Comparison of ENCODE assay signal across 9 cellular contexts in genomic region chr11:6251120-6251733, GRCh38. TPM values are rescaled to one million over a fixed set of nuclear protein-coding genes. Genes with fewer than 3 reads are reported as not detected.
DNase-seq lines count a peak whose midpoint lies in the region; ATAC-seq and TF ChIP-seq lines count a peak whose summit lies in the region.
"Had no signal": no experiment of that assay in that cellular context is flagged by ENCODE, and none has a peak within 500 bp of the region (broad histone marks: within the 10 kb centered on the region; RNA-seq: fewer than 3 reads in every experiment).

No MANE protein-coding gene starts in this region.

- H3K9me3 ChIP-seq in esophagus muscularis mucosa (no peaks in the 10 kb centered on the region), upper lobe of right lung (no peaks in the 10 kb centered on the region)

- POLR2A ChIA-PET in AG04449 (lab: Yijun Ruan, JAX), result interaction anchor here (1.0 to 2.2 kb wide), 2 partner anchors 69 to 112 kb away, joined by 3 to 6 read pairs; partner anchors contain the start of gene CAVIN3

- H3K27me3 Mint-ChIP-seq in naive B cell, result peaks cover 0 to 18% (median 0%) of the 10 kb centered on the region in 3 donors

- no peak overlapping the region for H3K27ac Mint-ChIP-seq in naive B cell

- ATAC-seq in HG02973 (IDR thresholded peaks at IDR 0.05; ENCODE audit: unreplicated experiment), result peak; percentile 73
- peak; percentile 34 to 52 for ATAC-seq in naive B cell (ENCODE audit: low read depth in 2 of 2)
- ATAC-seq in upper lobe of right lung, result peak; percentile 98

- peaks cover 0 to 10% (median 3%) of the 10 kb centered on the region in 7 donors for H3K9me3 Mint-ChIP-seq in naive B cell

- DNase-seq in AG04449 (ENCODE audit: low read depth, low spot score) (no peak), GM13976 (ENCODE audit: low spot score) (peak; percentile 70), NCI-H446 (lab: John Stamatoyannopoulos, UW) (peak; percentile 12 to 62), esophagus muscularis mucosa (ENCODE audit: extremely low spot score) (no peak), naive B cell (no peak), upper lobe of right lung (peak; percentile 80)
- DNase-seq in activated CD8-positive, alpha-beta memory T cell treated with anti-CD3 and anti-CD28 coated beads, Interleukin-2, amount 50 U/mL, for 4 hours, result peak; percentile 46

- H3K36me3 ChIP-seq in esophagus muscularis mucosa (no peaks in the 10 kb centered on the region), upper lobe of right lung (no peaks in the 10 kb centered on the region)

- no peak overlapping the region for H3K4me3 ChIP-seq in AG04449 (ENCODE audit: low read depth, low read length)
- H3K4me3 ChIP-seq in esophagus muscularis mucosa, result no peak overlapping the region
- H3K4me3 ChIP-seq in upper lobe of right lung, result no peak overlapping the region
- H3K4me3 ChIP-seq: skin epidermis had no signal

- peak overlapping the region; percentile 37 to 56 (median 49) for H3K27ac ChIP-seq in esophagus muscularis mucosa (replicated peaks in 1 of 4)
- H3K27ac ChIP-seq in upper lobe of right lung, result no peak overlapping the region

- 61% methylated on average over 6 of the region's 6 CpGs for WGBS in esophagus muscularis mucosa

- peak; percentile 94 for TF ChIP-seq CTCF in AG04449 (IDR thresholded peaks at IDR 0.05; ENCODE audit: insufficient read depth, low read length, missing control alignments)
- TF ChIP-seq CTCF in GM13976 (IDR thresholded peaks at IDR 0.05; ENCODE audit: borderline replicate concordance, control extremely low read depth, extremely low read depth, insufficient read depth, missing control alignments), result peak; percentile 55
- TF ChIP-seq CTCF in esophagus muscularis mucosa (IDR thresholded peaks at IDR 0.05), result peak; percentile 74 to 97 (median 81)
- TF ChIP-seq CTCF in upper lobe of right lung (IDR thresholded peaks at IDR 0.05), result peak; percentile 87

- no peaks in the 10 kb centered on the region for H3K4me1 Mint-ChIP-seq in naive B cell

- H3K4me1 ChIP-seq in esophagus muscularis mucosa (peaks cover 5 to 10% (median 7%) of the 10 kb centered on the region in 4 donors), upper lobe of right lung (no peaks in the 10 kb centered on the region)

- H3K4me3 Mint-ChIP-seq in naive B cell, result no peak overlapping the region

- peaks cover 0 to under 1% (median 0%) of the 10 kb centered on the region in 4 donors for H3K27me3 ChIP-seq in esophagus muscularis mucosa
- H3K27me3 ChIP-seq in upper lobe of right lung, result no peaks in the 10 kb centered on the region

- CTCF ChIA-PET in AG04449 (lab: Yijun Ruan, JAX), result interaction anchor here (0.6 to 14.3 kb wide), 40 partner anchors 8 to 504 kb away, joined by 3 to 494 read pairs (median 5); partner anchors contain the start of genes CAVIN3, CCKBR, CNGA4 and FHIP1B

- no peak for TF ChIP-seq POLR2A in esophagus muscularis mucosa (IDR thresholded peaks at IDR 0.05; ENCODE audit: low read depth)

- in situ Hi-C loops in GM13976 (cut with MboI; ENCODE audit: low sequenced_read_pairs, unreplicated experiment), result no loop called here

- intact Hi-C loops in esophagus muscularis mucosa (cut with DNase I) (loop anchor here (2.0 to 5.0 kb wide), 2 partner anchors 66 to 112 kb away; no protein-coding TSS in a partner anchor), upper lobe of right lung (cut with DNase I) (no loop called here)

- TF ChIP-seq EP300 in esophagus muscularis mucosa (IDR thresholded peaks at IDR 0.05), result no peak

- no peaks in the 10 kb centered on the region for H3K36me3 Mint-ChIP-seq in naive B cell

RNA-seq across cellular contexts. Expression of gene CCKBR, which starts 8.4 kb away (rescaled TPM):
- not detected for total RNA-seq in esophagus muscularis mucosa
- not detected for polyA plus RNA-seq in naive B cell (ENCODE audit: low read depth in 6 of 6)
- not detected for total RNA-seq in upper lobe of right lung

RNA-seq across cellular contexts. Expression of gene CNGA4, which starts 12.3 kb away (rescaled TPM):
- total RNA-seq in esophagus muscularis mucosa (not detected), upper lobe of right lung (not detected)
- polyA plus RNA-seq in naive B cell (ENCODE audit: low read depth in 6 of 6), result under 1 TPM in 2 of 6 donors, not detected in 4; 0.26 to 0.32 TPM

RNA-seq across cellular contexts. Expression of gene FHIP1B, which starts 16.8 kb away (rescaled TPM):
- total RNA-seq in esophagus muscularis mucosa, result 10 to 100 TPM; 22.6 to 39.3 (median 30.1) TPM
- polyA plus RNA-seq in naive B cell (ENCODE audit: low read depth in 6 of 6), result 10 to 100 TPM in 3 of 6 donors, 1 to 10 TPM in 3; 6.4 to 19.5 (median 10.1) TPM
- total RNA-seq in upper lobe of right lung, result 40.6 TPM

RNA-seq across cellular contexts. Expression of gene C11orf42, which starts 45.9 kb away (rescaled TPM):
- total RNA-seq in esophagus muscularis mucosa (not detected), upper lobe of right lung (not detected)
- polyA plus RNA-seq in naive B cell (ENCODE audit: low read depth in 6 of 6), result not detected

RNA-seq across cellular contexts. Expression of gene OR52W1, which starts 52.2 kb away (rescaled TPM):
- total RNA-seq in esophagus muscularis mucosa, result not detected
- polyA plus RNA-seq in naive B cell (ENCODE audit: low read depth in 6 of 6), result not detected
- not detected for total RNA-seq in upper lobe of right lung

Comparison
In these comparisons a context has a peak if more than half of its experiments do, and no peak if none do; other contexts are left out.
1. DNase-seq: peak in GM13976 (single experiment), NCI-H446 (2 of 2), activated CD8-positive, alpha-beta memory T cell treated with anti-CD3 and anti-CD28 coated beads, Interleukin-2, amount 50 U/mL, for 4 hours (single experiment) and upper lobe of right lung (single experiment); none in AG04449 (single experiment), esophagus muscularis mucosa (single experiment) and naive B cell (single experiment).
2. ATAC-seq: peak in every context shown above with its lines; median percentile 98 in upper lobe of right lung; 73 in HG02973; 43 in naive B cell.
3. Peak in every context shown above with its lines, with median percentiles within 50 percentile points of each other: CTCF ChIP-seq.